10 cellular contexts compared by ENCODE assay signal in genomic region chr15:31390777-31391486, GRCh38.
DNase-seq lines count a peak whose midpoint lies in the region; ATAC-seq, FAIRE-seq and TF ChIP-seq lines count a peak whose summit lies in the region.
"Had no signal": no experiment of that assay in that cellular context is flagged by ENCODE, and none has a peak within 500 bp of the region (broad histone marks: within the 10 kb centered on the region; RNA-seq: fewer than 3 reads in every experiment).

No MANE protein-coding gene starts in this region.

- H3K9ac ChIP-seq in kidney (ENCODE audit: low read length in 2 of 2): no peak overlapping the region

- ATAC-seq in activated T-cell treated with anti-CD3 and anti-CD28 coated beads, Interleukin-2, amount 50 U/mL, for 72 hours (replicated peaks in 1 of 2): no peak

- no peak overlapping the region for H3K4me3 ChIP-seq in kidney (ENCODE audit: low read length in 2 of 2)
- peak overlapping the region in 3 of 8 donors; percentile 59 to 82 (median 67) for H3K4me3 ChIP-seq in spleen

- 66 to 90% (median 83%) methylated on average over 5 to 6 of the region's 6 CpGs for WGBS in spleen, 5 donors

- peaks cover 0 to 4% of the 10 kb centered on the region in 2 donors for H3K4me1 ChIP-seq in kidney (ENCODE audit: control insufficient read depth in 1 of 2, insufficient read depth in 1 of 2, low read depth in 1 of 2, low read length in 2 of 2)
- H3K4me1 ChIP-seq in spleen: peaks cover 0 to 66% (median 30%) of the 10 kb centered on the region in 6 donors

- FAIRE-seq in kidney (lab: Jason Lieb, UNC): no peak
- FAIRE-seq: TTC549 had no signal

- peak; percentile 7 for DNase-seq in GM10248 (ENCODE audit: extremely low spot score)
- no peak for DNase-seq in activated T-cell treated with anti-CD3 and anti-CD28 coated beads, Interleukin-2, amount 50 U/mL, for 72 hours
- peak; percentile 75 for DNase-seq in kidney
- DNase-seq in spleen: no peak
- no peak for DNase-seq in globus pallidus (ENCODE audit: low spot score)
- DNase-seq in cerebellar cortex (ENCODE audit: low spot score): no peak
- no peak for DNase-seq in NCI-H1694 (lab: John Stamatoyannopoulos, UW)
- DNase-seq: DMS153, NCI-H2029 had no signal

- H3K4me1 Mint-ChIP-seq in activated T-cell treated with anti-CD3 and anti-CD28 coated beads, Interleukin-2, amount 50 U/mL, for 72 hours (ENCODE audit: low read depth): peaks cover 67% of the 10 kb centered on the region

- TF ChIP-seq CTCF in GM10248 (IDR thresholded peaks at IDR 0.05; ENCODE audit: control extremely low read depth, extremely low read depth, low read depth, missing control alignments) (no peak), kidney (IDR thresholded peaks at IDR 0.05; ENCODE audit: borderline replicate concordance, extremely low read depth, insufficient read depth) (no peak), spleen (IDR thresholded peaks at IDR 0.05 in 8 of 11, conservative IDR thresholded peaks at IDR 0.05 in 3 of 11) (no peak)

- H3K36me3 ChIP-seq in kidney (ENCODE audit: control insufficient read depth in 1 of 2, insufficient read depth in 2 of 2, low read length in 2 of 2) (no peaks in the 10 kb centered on the region), spleen (no peaks in the 10 kb centered on the region)

- no peak for TF ChIP-seq POLR2A in spleen (IDR thresholded peaks at IDR 0.05)

- no peaks in the 10 kb centered on the region for H3K27me3 Mint-ChIP-seq in activated T-cell treated with anti-CD3 and anti-CD28 coated beads, Interleukin-2, amount 50 U/mL, for 72 hours (ENCODE audit: low read depth)

- peaks cover 0 to 26% (median 0%) of the 10 kb centered on the region in 7 donors for H3K27me3 ChIP-seq in spleen (replicated peaks in 1 of 7)

- peak overlapping the region; percentile 2 for H3K27ac Mint-ChIP-seq in activated T-cell treated with anti-CD3 and anti-CD28 coated beads, Interleukin-2, amount 50 U/mL, for 72 hours

- CTCF ChIA-PET in GM10248 (lab: Yijun Ruan, JAX): interaction anchor here (1.9 kb wide), 1 partner anchor 47 kb away, joined by 5 read pairs; no protein-coding TSS in a partner anchor

- peak overlapping the region; percentile 16 to 17 for H3K4me3 Mint-ChIP-seq in activated T-cell treated with anti-CD3 and anti-CD28 coated beads, Interleukin-2, amount 50 U/mL, for 72 hours

- peaks cover 13% of the 10 kb centered on the region in 2 donors for H3K36me3 Mint-ChIP-seq in activated T-cell treated with anti-CD3 and anti-CD28 coated beads, Interleukin-2, amount 50 U/mL, for 72 hours (ENCODE audit: insufficient read depth in 2 of 2)

- H3K9me3 Mint-ChIP-seq in activated T-cell treated with anti-CD3 and anti-CD28 coated beads, Interleukin-2, amount 50 U/mL, for 72 hours: peaks cover 0 to 7% of the 10 kb centered on the region in 2 donors

- POLR2A ChIA-PET in GM10248 (lab: Yijun Ruan, JAX): no interaction called here

- no peaks in the 10 kb centered on the region for H3K9me3 ChIP-seq in kidney (ENCODE audit: control insufficient read depth in 1 of 2, low read length in 2 of 2)
- H3K9me3 ChIP-seq in spleen: peaks cover 0 to 4% (median 0%) of the 10 kb centered on the region in 8 donors

- intact Hi-C loops in kidney (cut with DNase I): no loop called here
- intact Hi-C loops in spleen (cut with DNase I; ENCODE audit: low total_unique reads): loop anchor here (10.0 kb wide), 1 partner anchor 56 kb away; no protein-coding TSS in a partner anchor

- H3K27ac ChIP-seq in kidney (ENCODE audit: low read depth in 2 of 2, low read length in 2 of 2): peak overlapping the region in 1 of 2 donors; percentile 99
- peak overlapping the region in 6 of 8 donors; percentile 85 to 95 (median 92) for H3K27ac ChIP-seq in spleen

Comparison
In these comparisons a context has a peak if more than half of its experiments do, and no peak if none do; other contexts are left out.
1. DNase-seq: peak in GM10248 (single experiment) and kidney (single experiment); none in activated T-cell treated with anti-CD3 and anti-CD28 coated beads, Interleukin-2, amount 50 U/mL, for 72 hours (0 of 2), spleen (single experiment), globus pallidus (single experiment), cerebellar cortex (single experiment) and NCI-H1694 (single experiment).